In genomic region chr15:93236924-93237323, GRCh38 we compare ENCODE assay signal across 22 cellular contexts.
"Had no signal": no experiment of that assay in that cellular context is flagged by ENCODE, and none has a peak within 500 bp of the region (broad histone marks: within the 10 kb centered on the region; RNA-seq: fewer than 3 reads in every experiment).

No MANE protein-coding gene starts in this region.

- FAIRE-seq: endometrium, frontal cortex, urothelium cell line had no signal

- H3K27ac Mint-ChIP-seq: immature natural killer cell; natural killer cell; stimulated activated memory B cell treated with anti-CD40 and anti-IgM and Interleukin-4, amounts not matched to agents 10 μg/mL and 1 μg/mL and 100 μg/mL, for 72 hours; type B pancreatic cell had no signal

- DNase-seq: dermis blood vessel endothelial cell; effector memory CD4-positive, alpha-beta T cell; erythroblast; esophagus squamous epithelium; immature natural killer cell; kidney glomerular epithelial cell; left ventricle myocardium superior; natural killer cell; stimulated activated CD4-positive, alpha-beta T cell treated with anti-CD3 and anti-CD28 coated beads, Interleukin-2, amount 100 ng/mL, for 24 hours; stimulated activated CD4-positive, alpha-beta T cell treated with anti-CD3 and anti-CD28 coated beads, Interleukin-4, amount 100 ng/mL, for 24 hours had no signal

- H3K27ac ChIP-seq: colonic mucosa, esophagus squamous epithelium, prostate gland, tibial artery had no signal

- H3K27me3 ChIP-seq: colonic mucosa, sigmoid colon, testis had no signal

- H3K9me3 ChIP-seq: colonic mucosa, esophagus squamous epithelium, lower lobe of right lung, prostate gland, sigmoid colon, testis, tibial artery had no signal

- ATAC-seq: stimulated activated memory B cell treated with anti-CD40 and anti-IgM and Interleukin-4, amounts not matched to agents 10 μg/mL and 1 μg/mL and 100 μg/mL, for 72 hours; stimulated activated naive CD8-positive, alpha-beta T cell treated with anti-CD3 and anti-CD28 coated beads, Interleukin-15, Interleukin-2, amounts not matched to agents 100 U/mL and 50 U/mL, for 24 hours had no signal

- H3K4me1 Mint-ChIP-seq: stimulated activated memory B cell treated with anti-CD40 and anti-IgM and Interleukin-4, amounts not matched to agents 10 μg/mL and 1 μg/mL and 100 μg/mL, for 72 hours had no signal

- H3K4me3 ChIP-seq: colonic mucosa, esophagus squamous epithelium, lower lobe of right lung, prostate gland, sigmoid colon, tibial artery had no signal

- H3K4me1 ChIP-seq: colonic mucosa, esophagus squamous epithelium, lower lobe of right lung, prostate gland, sigmoid colon, testis, tibial artery had no signal

- H3K36me3 ChIP-seq: colonic mucosa, esophagus squamous epithelium, lower lobe of right lung, prostate gland, sigmoid colon, tibial artery had no signal

- H3K9me3 Mint-ChIP-seq: immature natural killer cell, natural killer cell, type B pancreatic cell had no signal

- H3K27me3 Mint-ChIP-seq: type B pancreatic cell had no signal

- H3K36me3 Mint-ChIP-seq: immature natural killer cell; natural killer cell; stimulated activated memory B cell treated with anti-CD40 and anti-IgM and Interleukin-4, amounts not matched to agents 10 μg/mL and 1 μg/mL and 100 μg/mL, for 72 hours; type B pancreatic cell had no signal
